In the genomic region with DNA sequence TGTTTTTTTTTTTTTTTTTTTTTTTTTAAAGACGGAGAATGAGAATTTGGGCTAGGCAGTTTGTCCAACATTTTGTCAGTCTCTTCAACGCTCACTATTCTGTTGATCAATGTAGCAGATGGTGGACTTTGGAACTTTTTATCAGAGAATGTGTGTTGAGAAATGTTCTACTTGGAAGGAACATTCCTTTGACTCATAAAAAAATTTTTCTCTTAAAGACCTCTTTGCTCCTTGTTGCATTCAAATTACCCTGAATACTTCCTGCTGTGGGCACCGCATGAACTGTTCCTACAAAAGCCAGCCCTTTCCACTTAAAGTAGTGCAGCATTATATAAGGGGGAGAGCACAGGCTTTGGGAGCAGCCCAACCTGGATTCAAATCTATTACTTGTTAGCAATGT, we compare ENCODE assay signal across 1 cellular context.
TF ChIP-seq lines count a peak whose summit lies in the region.

No MANE protein-coding gene starts in this region.

TF ChIP-seq in A549, 52 proteins besides CTCF, POLR2A, EP300 and RAD21 (continued from another document):
- TF ChIP-seq, protein P1, sequence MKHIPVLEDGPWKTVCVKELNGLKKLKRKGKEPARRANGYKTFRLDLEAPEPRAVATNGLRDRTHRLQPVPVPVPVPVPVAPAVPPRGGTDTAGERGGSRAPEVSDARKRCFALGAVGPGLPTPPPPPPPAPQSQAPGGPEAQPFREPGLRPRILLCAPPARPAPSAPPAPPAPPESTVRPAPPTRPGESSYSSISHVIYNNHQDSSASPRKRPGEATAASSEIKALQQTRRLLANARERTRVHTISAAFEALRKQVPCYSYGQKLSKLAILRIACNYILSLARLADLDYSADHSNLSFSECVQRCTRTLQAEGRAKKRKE (CRISPR knock-in tag; IDR thresholded peaks at IDR 0.05; ENCODE audit: low read depth), result no peak
- no peak for TF ChIP-seq FOSL2 (IDR thresholded peaks at IDR 0.05)
- TF ChIP-seq FOSL2 (CRISPR knock-in tag; IDR thresholded peaks at IDR 0.05), result peak; percentile 35
- TF ChIP-seq HEYL (CRISPR knock-in tag; IDR thresholded peaks at IDR 0.05), result no peak
- TF ChIP-seq HOXB13 (CRISPR knock-in tag; IDR thresholded peaks at IDR 0.05; ENCODE audit: low read depth), result no peak
- no peak for TF ChIP-seq RCOR1 (IDR thresholded peaks at IDR 0.05; ENCODE audit: low read depth, low read length)
- TF ChIP-seq FOSB (CRISPR knock-in tag; IDR thresholded peaks at IDR 0.05), result no peak
- TF ChIP-seq GATA3 (IDR thresholded peaks at IDR 0.05; ENCODE audit: borderline replicate concordance), result no peak
